ENCODE assay signal across 8 cellular contexts in the genomic region with DNA sequence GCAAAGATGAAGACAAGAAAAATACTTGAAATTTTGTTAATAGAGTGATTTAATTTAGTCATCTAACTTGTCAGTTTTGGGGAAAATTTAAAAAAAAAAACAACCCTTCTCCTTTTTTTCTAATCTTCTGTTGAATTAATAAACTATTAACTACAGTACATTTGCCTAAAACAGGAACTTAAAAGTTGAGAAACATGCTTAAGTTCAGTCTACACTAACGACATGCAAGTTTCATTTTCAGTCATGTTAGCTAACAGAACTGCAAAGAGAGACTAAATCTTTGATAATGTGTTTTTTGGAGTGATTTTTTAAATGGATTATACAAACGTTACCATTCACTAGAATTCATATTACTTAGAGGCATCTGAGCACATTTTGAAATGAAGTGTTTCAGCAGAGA.
DNase-seq lines count a peak whose midpoint lies in the region; ATAC-seq and TF ChIP-seq lines count a peak whose summit lies in the region.

No MANE protein-coding gene starts in this region.

- H3K27me3 Mint-ChIP-seq in neural progenitor cell (ENCODE audit: insufficient read depth, low read depth) = no peaks in the 10 kb centered on the region
- H3K27me3 Mint-ChIP-seq in Calu3 (ENCODE audit: unreplicated experiment) = no peaks in the 10 kb centered on the region

- H3K4me3 ChIP-seq in muscle layer of duodenum (ENCODE audit: low read depth in 1 of 2, low read length in 2 of 2) (peak overlapping the region; percentile 8 to 40), testis (no peak overlapping the region), neural progenitor cell (no peak overlapping the region)

- H3K9ac ChIP-seq in neural progenitor cell = no peak overlapping the region

- H3K9me3 ChIP-seq in muscle layer of duodenum (ENCODE audit: control insufficient read depth in 1 of 2, low read length in 2 of 2) = no peaks in the 10 kb centered on the region
- H3K9me3 ChIP-seq in testis = no peaks in the 10 kb centered on the region
- no peaks in the 10 kb centered on the region for H3K9me3 ChIP-seq in neural progenitor cell (ENCODE audit: low read depth)

- H3K36me3 Mint-ChIP-seq in neural progenitor cell = no peaks in the 10 kb centered on the region
- peaks cover 8% of the 10 kb centered on the region for H3K36me3 Mint-ChIP-seq in Calu3 (ENCODE audit: insufficient read depth, unreplicated experiment)

- no peak for TF ChIP-seq CTCF in testis (IDR thresholded peaks at IDR 0.05)
- no peak for TF ChIP-seq CTCF in neural progenitor cell (IDR thresholded peaks at IDR 0.05)
- TF ChIP-seq CTCF in Calu3 (IDR thresholded peaks at IDR 0.05; ENCODE audit: unreplicated experiment) = no peak

- H3K36me3 ChIP-seq in muscle layer of duodenum (ENCODE audit: control insufficient read depth in 1 of 2, insufficient read depth in 2 of 2, low read length in 2 of 2) (no peaks in the 10 kb centered on the region), testis (ENCODE audit: low read depth, missing control alignments) (no peaks in the 10 kb centered on the region), neural progenitor cell (no peaks in the 10 kb centered on the region)

- peaks cover 2% of the 10 kb centered on the region for H3K4me1 Mint-ChIP-seq in neural progenitor cell
- H3K4me1 Mint-ChIP-seq in Calu3 (ENCODE audit: low read depth, unreplicated experiment) = no peaks in the 10 kb centered on the region

- CTCF ChIA-PET in Calu3 (lab: Charles Lee) = interaction anchor here (0.5 kb wide), 1 partner anchor 75 kb away, joined by 3 read pairs; no protein-coding TSS in a partner anchor

- TF ChIP-seq POLR2A in testis (IDR thresholded peaks at IDR 0.05) = no peak

- no peaks in the 10 kb centered on the region for H3F3A ChIP-seq in neural progenitor cell (ENCODE audit: low read depth)

- ATAC-seq in GM18870 (IDR thresholded peaks at IDR 0.05; ENCODE audit: unreplicated experiment) (peak; percentile 34), HG02840 (IDR thresholded peaks at IDR 0.05; ENCODE audit: low FRiP score, unreplicated experiment) (peak; percentile 43)

- DNase-seq in RPMI8226 = peak; percentile 71
- no peak for DNase-seq in testis
- DNase-seq in neural progenitor cell (ENCODE audit: low spot score) = no peak
- no peak for DNase-seq in Calu3
- no peak for DNase-seq in HK-2 (ENCODE audit: unreplicated experiment)

- no peak overlapping the region for H3K27ac Mint-ChIP-seq in neural progenitor cell
- no peak overlapping the region for H3K27ac Mint-ChIP-seq in Calu3 (ENCODE audit: unreplicated experiment)

- H3K4me3 Mint-ChIP-seq in neural progenitor cell (no peak overlapping the region), Calu3 (ENCODE audit: low read depth, unreplicated experiment) (no peak overlapping the region)

- H3K9me3 Mint-ChIP-seq in neural progenitor cell (no peaks in the 10 kb centered on the region), Calu3 (ENCODE audit: low read depth, unreplicated experiment) (no peaks in the 10 kb centered on the region)

- BruUV-seq in Calu3 (replicated peaks; lab: Mats Ljungman, UMichigan) = no TSS peak

- H2AFZ ChIP-seq in neural progenitor cell (replicated peaks) = no peak overlapping the region

- no peaks in the 10 kb centered on the region for H3K79me2 ChIP-seq in neural progenitor cell (ENCODE audit: low read depth)

- no peaks in the 10 kb centered on the region for H3K27me3 ChIP-seq in muscle layer of duodenum (ENCODE audit: low read depth, low read length)
- no peaks in the 10 kb centered on the region for H3K27me3 ChIP-seq in testis
- no peaks in the 10 kb centered on the region for H3K27me3 ChIP-seq in neural progenitor cell

- peaks cover 0 to 15% of the 10 kb centered on the region in 2 donors for H3K4me1 ChIP-seq in muscle layer of duodenum (ENCODE audit: control insufficient read depth in 1 of 2, insufficient read depth in 2 of 2, low read length in 2 of 2)
- H3K4me1 ChIP-seq in testis = no peaks in the 10 kb centered on the region
- H3K4me1 ChIP-seq in neural progenitor cell = no peaks in the 10 kb centered on the region

- intact Hi-C loops in testis (cut with DNase I; ENCODE audit: low total_unique reads) (no loop called here), Calu3 (cut with micrococcal nuclease; ENCODE audit: unreplicated experiment) (no loop called here)

- WGBS in testis, 2 donors = 41 to 44% methylated on average over 2 of the region's 2 CpGs

- H3K27ac ChIP-seq in muscle layer of duodenum (ENCODE audit: low read length) = peak overlapping the region; percentile 96
- H3K27ac ChIP-seq in testis = no peak overlapping the region
- H3K27ac ChIP-seq in neural progenitor cell = no peak overlapping the region

- H4K20me1 ChIP-seq in neural progenitor cell (ENCODE audit: low read depth) = no peaks in the 10 kb centered on the region

- no peak overlapping the region for H3K4me2 ChIP-seq in neural progenitor cell

Comparison
In these comparisons a context has a peak if more than half of its experiments do, and no peak if none do; other contexts are left out.
1. H3K4me3 ChIP-seq: peak in muscle layer of duodenum (2 of 2); none in testis (0 of 2) and neural progenitor cell (single experiment).